In genomic region chr2:29191817-29192216, GRCh38 we compare ENCODE assay signal across 27 cellular contexts.
"Had no signal": no experiment of that assay in that cellular context is flagged by ENCODE, and none has a peak within 500 bp of the region (broad histone marks: within the 10 kb centered on the region; RNA-seq: fewer than 3 reads in every experiment).

No MANE protein-coding gene starts in this region.

- H3K36me3 ChIP-seq: thoracic aorta, thyroid gland, transverse colon, upper lobe of left lung, uterus, vagina had no signal

- H3K4me1 Mint-ChIP-seq: stimulated activated effector memory CD8-positive, alpha-beta T cell treated with anti-CD3 and anti-CD28 coated beads, Interleukin-12 subunit alpha, Interleukin-12 subunit beta, amount 100 ng/mL, for 72 hours; stimulated activated memory B cell treated with anti-CD40 and anti-IgM and Interleukin-4, amounts not matched to agents 10 μg/mL and 1 μg/mL and 100 μg/mL, for 72 hours; stimulated activated naive B cell treated with anti-CD40 and anti-IgM and Interleukin-4, amounts not matched to agents 10 μg/mL and 1 μg/mL and 100 μg/mL, for 72 hours; stimulated activated naive CD8-positive, alpha-beta T cell treated with anti-CD3 and anti-CD28 coated beads, Interleukin-15, amount 100 ng/mL, for 72 hours had no signal

- H3K4me1 ChIP-seq: testis, thyroid gland, tibial artery, transverse colon, upper lobe of left lung, upper lobe of right lung, uterus, vagina had no signal

- H3K27ac ChIP-seq: stomach, suprapubic skin, testis, thoracic aorta, thyroid gland, tibial artery, tibial nerve, transverse colon, upper lobe of left lung, upper lobe of right lung, uterus, vagina had no signal

- ATAC-seq: stimulated activated effector memory CD8-positive, alpha-beta T cell treated with anti-CD3 and anti-CD28 coated beads, Interleukin-12 subunit alpha, Interleukin-12 subunit beta, amount 100 ng/mL, for 72 hours; stimulated activated memory B cell treated with anti-CD40 and anti-IgM and Interleukin-4, amounts not matched to agents 10 μg/mL and 1 μg/mL and 100 μg/mL, for 72 hours; stimulated activated naive B cell treated with anti-CD40 and anti-IgM and Interleukin-4, amounts not matched to agents 10 μg/mL and 1 μg/mL and 100 μg/mL, for 72 hours; stimulated activated naive CD8-positive, alpha-beta T cell treated with anti-CD3 and anti-CD28 coated beads, Interleukin-15, amount 100 ng/mL, for 72 hours; stimulated activated naive CD8-positive, alpha-beta T cell treated with anti-CD3 and anti-CD28 coated beads, Interleukin-15, Interleukin-2, amounts not matched to agents 100 U/mL and 50 U/mL, for 24 hours; upper lobe of right lung had no signal

- DNase-seq: stimulated activated CD4-positive, alpha-beta T cell treated with anti-CD3 and anti-CD28 coated beads, Interleukin-2, amount 100 ng/mL, for 48 hours; stimulated activated CD4-positive, alpha-beta T cell treated with anti-CD3 and anti-CD28 coated beads, Interleukin-4, amount 100 ng/mL, for 1 hour; stimulated activated CD4-positive, alpha-beta T cell treated with anti-CD3 and anti-CD28 coated beads, Interleukin-4, amount 100 ng/mL, for 24 hours; stimulated activated CD4-positive, alpha-beta T cell treated with anti-CD3 and anti-CD28 coated beads, Interleukin-4, amount 100 ng/mL, for 4 hours; stimulated activated CD8-positive, alpha-beta memory T cell treated with anti-CD3 and anti-CD28 coated beads, Interleukin-4, amount 100 ng/mL, for 48 hours; stimulated activated naive B cell treated with anti-CD40 and anti-IgM and Interleukin-4, amounts not matched to agents 10 μg/mL and 1 μg/mL and 100 μg/mL, for 72 hours; stimulated activated naive CD4-positive, alpha-beta T cell; stimulated activated naive CD4-positive, alpha-beta T cell treated with Interleukin-2 at 50 U/mL for 16 hours; stimulated activated naive CD8-positive, alpha-beta T cell treated with anti-CD3 and anti-CD28 coated beads, Interleukin-15, amount 100 ng/mL, for 72 hours; stimulated activated naive CD8-positive, alpha-beta T cell treated with anti-CD3 and anti-CD28 coated beads, Interleukin-15, Interleukin-2, amounts not matched to agents 100 U/mL and 50 U/mL, for 24 hours; stomach; substantia nigra; testis; thyroid gland; tibial artery; transverse colon; upper lobe of left lung; upper lobe of right lung; uterus had no signal

- H3K4me3 ChIP-seq: stomach, suprapubic skin, testis, thoracic aorta, thyroid gland, tibial artery, tibial nerve, transverse colon, upper lobe of left lung, upper lobe of right lung, uterus, vagina had no signal

- H3K9me3 ChIP-seq: stomach, suprapubic skin, testis, thoracic aorta, thyroid gland, tibial artery, tibial nerve, transverse colon, upper lobe of left lung, upper lobe of right lung, uterus, vagina had no signal

- H3K4me3 Mint-ChIP-seq: stimulated activated effector memory CD8-positive, alpha-beta T cell treated with anti-CD3 and anti-CD28 coated beads, Interleukin-12 subunit alpha, Interleukin-12 subunit beta, amount 100 ng/mL, for 72 hours; stimulated activated memory B cell treated with anti-CD40 and anti-IgM and Interleukin-4, amounts not matched to agents 10 μg/mL and 1 μg/mL and 100 μg/mL, for 72 hours; stimulated activated naive B cell treated with anti-CD40 and anti-IgM and Interleukin-4, amounts not matched to agents 10 μg/mL and 1 μg/mL and 100 μg/mL, for 72 hours; stimulated activated naive CD8-positive, alpha-beta T cell treated with anti-CD3 and anti-CD28 coated beads, Interleukin-15, amount 100 ng/mL, for 72 hours; stimulated activated naive CD8-positive, alpha-beta T cell treated with anti-CD3 and anti-CD28 coated beads, Interleukin-15, Interleukin-2, amounts not matched to agents 100 ng/mL and 50 ng/mL, for 24 hours; type B pancreatic cell had no signal

- H3K36me3 Mint-ChIP-seq: stimulated activated effector memory CD8-positive, alpha-beta T cell treated with anti-CD3 and anti-CD28 coated beads, Interleukin-12 subunit alpha, Interleukin-12 subunit beta, amount 100 ng/mL, for 72 hours had no signal

- H3K27me3 Mint-ChIP-seq: stimulated activated memory B cell treated with anti-CD40 and anti-IgM and Interleukin-4, amounts not matched to agents 10 μg/mL and 1 μg/mL and 100 μg/mL, for 72 hours; stimulated activated naive B cell treated with anti-CD40 and anti-IgM and Interleukin-4, amounts not matched to agents 10 μg/mL and 1 μg/mL and 100 μg/mL, for 72 hours; stimulated activated naive CD8-positive, alpha-beta T cell treated with anti-CD3 and anti-CD28 coated beads, Interleukin-15, amount 100 ng/mL, for 72 hours; stimulated activated naive CD8-positive, alpha-beta T cell treated with anti-CD3 and anti-CD28 coated beads, Interleukin-15, Interleukin-2, amounts not matched to agents 100 ng/mL and 50 ng/mL, for 24 hours had no signal

- H3K27me3 ChIP-seq: stomach, suprapubic skin, testis, thyroid gland, tibial artery, tibial nerve, transverse colon, upper lobe of left lung, upper lobe of right lung, uterus, vagina had no signal

- H3K27ac Mint-ChIP-seq: stimulated activated effector memory CD8-positive, alpha-beta T cell treated with anti-CD3 and anti-CD28 coated beads, Interleukin-12 subunit alpha, Interleukin-12 subunit beta, amount 100 ng/mL, for 72 hours; stimulated activated memory B cell treated with anti-CD40 and anti-IgM and Interleukin-4, amounts not matched to agents 10 μg/mL and 1 μg/mL and 100 μg/mL, for 72 hours; stimulated activated naive B cell treated with anti-CD40 and anti-IgM and Interleukin-4, amounts not matched to agents 10 μg/mL and 1 μg/mL and 100 μg/mL, for 72 hours; stimulated activated naive CD8-positive, alpha-beta T cell treated with anti-CD3 and anti-CD28 coated beads, Interleukin-15, amount 100 ng/mL, for 72 hours; stimulated activated naive CD8-positive, alpha-beta T cell treated with anti-CD3 and anti-CD28 coated beads, Interleukin-15, Interleukin-2, amounts not matched to agents 100 ng/mL and 50 ng/mL, for 24 hours; type B pancreatic cell had no signal

- H3K9me3 Mint-ChIP-seq: type B pancreatic cell had no signal
